Comparison of ENCODE assay signal across 8 cellular contexts in genomic region chr4:183505556-183506388, GRCh38. TPM values are rescaled to one million over a fixed set of nuclear protein-coding genes. Genes with fewer than 3 reads are reported as not detected.
DNase-seq lines count a peak whose midpoint lies in the region; ATAC-seq and TF ChIP-seq lines count a peak whose summit lies in the region.

No MANE protein-coding gene starts in this region.

- H3K9me3 Mint-ChIP-seq in naive B cell = no peaks in the 10 kb centered on the region
- H3K9me3 Mint-ChIP-seq in stimulated activated effector memory CD8-positive, alpha-beta T cell treated with anti-CD3 and anti-CD28 coated beads, Interleukin-12 subunit alpha, Interleukin-12 subunit beta, amount 100 ng/mL, for 72 hours = no peaks in the 10 kb centered on the region

- no peaks in the 10 kb centered on the region for H3K27me3 Mint-ChIP-seq in naive B cell

- peaks cover 9 to 15% (median 12%) of the 10 kb centered on the region in 3 donors for H3K4me1 Mint-ChIP-seq in naive B cell
- peaks cover 18% of the 10 kb centered on the region for H3K4me1 Mint-ChIP-seq in stimulated activated effector memory CD8-positive, alpha-beta T cell treated with anti-CD3 and anti-CD28 coated beads, Interleukin-12 subunit alpha, Interleukin-12 subunit beta, amount 100 ng/mL, for 72 hours

- H3K27ac Mint-ChIP-seq in naive B cell = peak overlapping the region; percentile 95 to 100 (median 99)
- peak overlapping the region; percentile 93 for H3K27ac Mint-ChIP-seq in stimulated activated effector memory CD8-positive, alpha-beta T cell treated with anti-CD3 and anti-CD28 coated beads, Interleukin-12 subunit alpha, Interleukin-12 subunit beta, amount 100 ng/mL, for 72 hours

- H3K4me3 Mint-ChIP-seq in naive B cell = peak overlapping the region; percentile 88 to 99 (median 97)
- peak overlapping the region; percentile 94 for H3K4me3 Mint-ChIP-seq in stimulated activated effector memory CD8-positive, alpha-beta T cell treated with anti-CD3 and anti-CD28 coated beads, Interleukin-12 subunit alpha, Interleukin-12 subunit beta, amount 100 ng/mL, for 72 hours

- ATAC-seq in GM21528 (IDR thresholded peaks at IDR 0.05; ENCODE audit: low FRiP score, unreplicated experiment) (peak; percentile 54), naive B cell (ENCODE audit: low read depth in 2 of 2) (peak; percentile 43 to 46)
- peak; percentile 45 for ATAC-seq in stimulated activated effector memory CD8-positive, alpha-beta T cell treated with anti-CD3 and anti-CD28 coated beads, Interleukin-12 subunit alpha, Interleukin-12 subunit beta, amount 100 ng/mL, for 72 hours

- DNase-seq in DMS79 (lab: John Stamatoyannopoulos, UW) = peak; percentile 45
- DNase-seq in HuH-7 (ENCODE audit: low spot score) = peak; percentile 23
- DNase-seq in activated T-helper 1 cell treated with anti-CD3 and anti-CD28 coated beads, Interleukin-2, amount 50 U/mL, for 16 hours (ENCODE audit: low read depth in 1 of 2, low spot score in 1 of 2) = peak; percentile 68 to 79
- DNase-seq in fibroblast of gingiva (ENCODE audit: low read depth) = peak; percentile 81
- peak; percentile 91 for DNase-seq in naive B cell
- peak; percentile 86 to 96 for DNase-seq in stimulated activated effector memory CD8-positive, alpha-beta T cell treated with anti-CD3 and anti-CD28 coated beads, Interleukin-12 subunit alpha, Interleukin-12 subunit beta, amount 100 ng/mL, for 72 hours (ENCODE audit: low spot score in 2 of 2)

- peaks cover 7 to 8% of the 10 kb centered on the region in 2 donors for H3K36me3 Mint-ChIP-seq in naive B cell
- peaks cover 22% of the 10 kb centered on the region for H3K36me3 Mint-ChIP-seq in stimulated activated effector memory CD8-positive, alpha-beta T cell treated with anti-CD3 and anti-CD28 coated beads, Interleukin-12 subunit alpha, Interleukin-12 subunit beta, amount 100 ng/mL, for 72 hours

TF ChIP-seq in PFSK-1, 5 proteins besides CTCF, POLR2A, EP300 and RAD21:
- TF ChIP-seq SIN3A (IDR thresholded peaks at IDR 0.05; ENCODE audit: borderline replicate concordance, insufficient read depth, low read length) (peak; percentile 99; the same call in 1 of the 2 replicates), POLR2AphosphoS5 (IDR thresholded peaks at IDR 0.05; ENCODE audit: low read depth, low read length) (peak; percentile 81), FOXP2 (optimal IDR thresholded peaks at IDR 0.05; ENCODE audit: borderline replicate concordance, extremely low read depth, extremely low read length, insufficient read depth) (peak; percentile 54), REST (IDR thresholded peaks at IDR 0.05; ENCODE audit: insufficient read depth in 1 of 2, low read depth in 2 of 2, low read length in 2 of 2) (no peak), TAF1 (IDR thresholded peaks at IDR 0.05; ENCODE audit: borderline replicate concordance, insufficient read depth, low read length) (0 out of 2 replicates have a peak, but pooled peaks have one; percentile 28)
TF ChIP-seq in PFSK-1: peak in this region for 4.

RNA-seq across cellular contexts. Expression of gene ING2, which starts 0.9 kb away (rescaled TPM):
- polyA plus RNA-seq in PFSK-1 (2012; ENCODE audit: insufficient read length, low read depth) = 5.9 TPM
- polyA plus RNA-seq in naive B cell (ENCODE audit: low read depth in 6 of 6) = 10 to 100 TPM in 4 of 6 donors, 1 to 10 TPM in 2; 9.2 to 22.1 (median 11.9) TPM

Comparison
In these comparisons a context has a peak if more than half of its experiments do, and no peak if none do; other contexts are left out.
1. Peak in every context shown above with its lines: DNase-seq and ATAC-seq.
2. DNase-seq: peak in every context shown above with its lines; median percentile 91 in naive B cell; 91 in stimulated activated effector memory CD8-positive, alpha-beta T cell treated with anti-CD3 and anti-CD28 coated beads, Interleukin-12 subunit alpha, Interleukin-12 subunit beta, amount 100 ng/mL, for 72 hours; 81 in fibroblast of gingiva; 74 in activated T-helper 1 cell treated with anti-CD3 and anti-CD28 coated beads, Interleukin-2, amount 50 U/mL, for 16 hours; 45 in DMS79; 23 in HuH-7.